In the genomic region with DNA sequence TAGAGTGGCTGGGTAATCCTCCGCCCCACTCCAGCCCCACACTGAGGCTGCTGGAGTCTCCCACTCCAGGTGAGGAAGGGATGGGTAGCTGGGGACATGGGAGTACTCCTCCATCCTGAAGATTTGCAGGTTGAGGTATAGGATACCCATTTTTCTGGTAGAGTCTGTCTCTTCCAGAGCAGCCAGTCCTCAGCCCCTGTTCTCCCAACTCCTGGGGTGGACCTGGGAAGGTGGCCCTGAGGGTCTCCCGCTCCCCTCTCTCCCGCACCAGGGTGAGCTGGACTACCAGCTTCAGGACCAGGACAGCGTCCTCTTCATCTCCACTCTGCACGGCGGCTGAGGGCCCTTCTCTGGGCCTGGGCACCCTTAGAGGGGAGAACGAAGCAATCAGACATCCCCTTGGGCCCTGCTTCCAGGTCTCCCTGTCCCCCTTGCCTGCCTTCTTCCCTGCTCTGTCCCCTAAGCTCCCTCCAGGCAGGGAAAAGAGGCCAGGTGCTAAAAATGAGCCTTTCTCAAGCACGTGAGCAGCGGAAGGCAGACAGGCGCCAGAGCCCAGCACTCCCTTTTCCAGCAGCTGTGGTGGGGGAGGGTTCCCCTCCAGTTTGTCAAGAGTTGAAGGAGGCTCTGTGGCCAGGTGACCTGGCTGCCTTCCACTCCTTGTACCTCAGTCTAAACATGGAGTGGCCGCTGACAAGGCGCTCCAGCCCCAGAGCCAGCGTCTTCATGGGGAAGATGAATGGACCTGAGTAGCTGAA, we compare ENCODE assay signal across 16 cellular contexts. TPM values are rescaled to one million over a fixed set of nuclear protein-coding genes. Genes with fewer than 3 reads are reported as not detected.
A peak's percentile ranks its signal among the peaks of the same experiment; 100 is the strongest.
DNase-seq lines count a peak whose midpoint lies in the region; ATAC-seq and TF ChIP-seq lines count a peak whose summit lies in the region.
"Had no signal": no experiment of that assay in that cellular context is flagged by ENCODE, and none has a peak within 500 bp of the region (broad histone marks: within the 10 kb centered on the region; RNA-seq: fewer than 3 reads in every experiment).

No MANE protein-coding gene starts in this region.

- H3K27ac ChIP-seq in RWPE1 (peak overlapping the region; percentile 3; the same call in 1 of the 2 replicates), lung (ENCODE audit: low read depth in 1 of 2, low read length in 1 of 2) (peak overlapping the region in 1 of 2 donors; percentile 26)
- H3K27ac ChIP-seq: vagina had no signal

- WGBS in lung, 2 donors: 77 to 86% methylated on average over 13 of the region's 13 CpGs

- peaks cover 20 to 63% of the 10 kb centered on the region in 2 donors for H3K36me3 ChIP-seq in lung (ENCODE audit: control insufficient read depth in 2 of 2, insufficient read depth in 2 of 2, low read length in 2 of 2)

- CTCF ChIA-PET in RWPE1 (lab: Yijun Ruan, JAX): interaction anchor here (0.6 to 1.4 kb wide), 2 partner anchors 30 to 49 kb away, joined by 3 to 4 read pairs; no protein-coding TSS in a partner anchor

- no peak overlapping the region for H3K4me3 ChIP-seq in lung
- H3K4me3 ChIP-seq: smooth muscle cell, vagina had no signal

- TF ChIP-seq CTCF in RWPE1 (conservative IDR thresholded peaks at IDR 0.05; ENCODE audit: low read depth): no peak
- TF ChIP-seq CTCF in lung (IDR thresholded peaks at IDR 0.05; ENCODE audit: control extremely low read depth, extremely low read depth): no peak

- H3K4me1 ChIP-seq in lung (ENCODE audit: control insufficient read depth in 2 of 2, insufficient read depth in 2 of 2, low read length in 2 of 2): peaks cover 0 to 3% of the 10 kb centered on the region in 2 donors
- H3K4me1 ChIP-seq: vagina had no signal

- TF ChIP-seq POLR2A in erythroblast (IDR thresholded peaks at IDR 0.05; ENCODE audit: low read length): no peak

- ATAC-seq in lung (ENCODE audit: insufficient read depth, low FRiP score) (no peak), HG02759 (IDR thresholded peaks at IDR 0.05; ENCODE audit: unreplicated experiment) (no peak)
- ATAC-seq: esophagus mucosa; stimulated activated naive CD8-positive, alpha-beta T cell treated with anti-CD3 and anti-CD28 coated beads, Interleukin-15, Interleukin-2, amounts not matched to agents 100 U/mL and 50 U/mL, for 24 hours had no signal

- no peaks in the 10 kb centered on the region for H3K9me3 ChIP-seq in lung (ENCODE audit: control insufficient read depth in 2 of 2, insufficient read depth in 1 of 2, low read length in 1 of 2)
- H3K9me3 ChIP-seq: vagina had no signal

- peak; percentile 11 for DNase-seq in DMS53 treated with DMSO at 0.1 percent for 48 hours (lab: John Stamatoyannopoulos, UW; ENCODE audit: unreplicated experiment)
- DNase-seq in NCI-H1105 treated with DMSO at 0.1 percent for 48 hours (lab: John Stamatoyannopoulos, UW): peak; percentile 92
- DNase-seq in RWPE1 (ENCODE audit: low spot score): no peak
- DNase-seq in lung (ENCODE audit: low spot score): peak; percentile 46
- no peak for DNase-seq in D341Med (ENCODE audit: low spot score)
- DNase-seq in kidney glomerular epithelial cell (lab: John Stamatoyannopoulos, UW): no peak
- DNase-seq in erythroblast (lab: John Stamatoyannopoulos, UW): no peak
- DNase-seq: amniotic stem cell; DMS153; HCEC 1CT; kidney; stimulated activated naive CD8-positive, alpha-beta T cell treated with anti-CD3 and anti-CD28 coated beads, Interleukin-15, Interleukin-2, amounts not matched to agents 100 U/mL and 50 U/mL, for 24 hours had no signal

- POLR2A ChIA-PET in RWPE1 (lab: Yijun Ruan, JAX; ENCODE audit: low non-redundant PET): interaction anchor here (1.1 kb wide), 1 partner anchor 25 kb away, joined by 3 read pairs; no protein-coding TSS in a partner anchor

- no peaks in the 10 kb centered on the region for H3K27me3 ChIP-seq in lung (ENCODE audit: control insufficient read depth, insufficient read depth)
- H3K27me3 ChIP-seq: vagina had no signal

RNA-seq across cellular contexts. Expression of a gene that starts 18.4 kb away (rescaled TPM):
- total RNA-seq in lung: 10 to 100 TPM; 57.1 to 67.2 TPM
- polyA plus RNA-seq in lung: 10 to 100 TPM; 35.1 to 65.6 TPM

RNA-seq across cellular contexts. Expression of a gene that starts 31.1 kb away (rescaled TPM):
- 10 to 100 TPM; 17.9 to 27.5 TPM for total RNA-seq in lung
- polyA plus RNA-seq in lung: 10 to 100 TPM in 1 of 2 donors, 1 to 10 TPM in 1; 6.0 to 10.7 TPM

RNA-seq across cellular contexts. Expression of a gene that starts 49.2 kb away (rescaled TPM):
- 10 to 100 TPM in 1 of 2 donors, 1 to 10 TPM in 1; 6.8 to 25.2 TPM for total RNA-seq in lung
- polyA plus RNA-seq in lung: 10 to 100 TPM; 23.3 to 29.7 TPM

Comparison
In these comparisons a context has a peak if more than half of its experiments do, and no peak if none do; other contexts are left out.
1. DNase-seq: peak in DMS53 treated with DMSO at 0.1 percent for 48 hours (single experiment), NCI-H1105 treated with DMSO at 0.1 percent for 48 hours (single experiment) and lung (single experiment); none in RWPE1 (single experiment), D341Med (single experiment), kidney glomerular epithelial cell (single experiment) and erythroblast (0 of 2).